8 cellular contexts compared by ENCODE assay signal in the genomic region with DNA sequence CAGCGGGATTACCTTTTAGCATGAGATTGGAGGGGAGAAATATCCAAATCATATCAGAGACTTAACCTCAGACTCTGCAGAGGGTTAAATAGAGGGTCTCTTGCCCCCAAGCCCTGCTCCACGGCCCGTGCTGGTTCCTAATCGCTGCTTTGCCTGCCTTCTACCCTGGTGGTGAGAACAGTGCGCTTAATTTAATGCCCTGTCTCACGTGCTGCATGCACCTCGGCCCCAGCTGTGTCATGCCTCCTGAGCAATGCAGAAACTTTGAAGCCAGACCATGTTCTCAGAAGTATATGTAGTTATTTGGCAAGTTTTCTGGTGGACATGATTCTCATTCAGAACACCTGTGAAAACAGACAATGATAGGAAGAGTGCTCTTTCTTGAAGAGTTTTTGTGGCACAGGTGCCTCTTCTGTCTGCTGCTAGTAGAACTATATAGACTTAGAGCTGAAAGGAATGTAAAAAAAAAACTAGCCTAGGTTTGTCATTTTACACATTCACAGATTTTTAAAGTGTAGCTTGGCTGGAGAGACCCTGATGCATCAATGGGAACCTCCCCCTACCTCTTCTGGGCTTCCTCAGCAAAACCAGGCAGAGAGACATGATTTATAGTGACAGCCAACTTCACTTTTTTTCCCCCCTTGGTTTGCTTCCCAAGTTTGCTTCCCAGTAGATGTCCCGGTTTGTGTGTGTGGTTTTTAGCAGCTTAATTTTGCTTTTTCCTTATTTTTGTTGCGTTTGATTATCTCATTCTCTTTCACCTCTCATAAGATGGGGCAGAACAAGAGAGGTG.
DNase-seq lines count a peak whose midpoint lies in the region; ATAC-seq and TF ChIP-seq lines count a peak whose summit lies in the region.

No MANE protein-coding gene starts in this region.

- peaks cover 32% of the 10 kb centered on the region for H3K36me3 Mint-ChIP-seq in nephron progenitor cell (ENCODE audit: low read depth)

- H3K4me1 Mint-ChIP-seq in nephron progenitor cell = peaks cover 51% of the 10 kb centered on the region

- TF ChIP-seq CTCF in choroid plexus epithelial cell (conservative IDR thresholded peaks at IDR 0.05; ENCODE audit: low read depth, low read length) = peak; percentile 25
- no peak for TF ChIP-seq CTCF in nephron progenitor cell (IDR thresholded peaks at IDR 0.05)

- H3K27me3 Mint-ChIP-seq in nephron progenitor cell (ENCODE audit: low read depth, poor library complexity) = peaks cover 3% of the 10 kb centered on the region

- DNase-seq in ELF-1 (ENCODE audit: low read depth, low spot score) (peak; percentile 44), T-helper 9 cell (peak; percentile 32), choroid plexus epithelial cell (ENCODE audit: low read depth) (peak; percentile 39), nephron progenitor cell (peak; percentile 7), iPS-NIHi7 (ENCODE audit: extremely low spot score) (no peak), anterior cingulate cortex (lab: John Stamatoyannopoulos, UW) (no peak)

- H3K4me3 Mint-ChIP-seq in nephron progenitor cell = peak overlapping the region; percentile 94

- ATAC-seq in GM19438 (IDR thresholded peaks at IDR 0.05; ENCODE audit: low read depth, unreplicated experiment) (peak; percentile 19), HG03457 (IDR thresholded peaks at IDR 0.05; ENCODE audit: unreplicated experiment) (peak; percentile 28)

- no peak overlapping the region for H3K27ac Mint-ChIP-seq in nephron progenitor cell

- H3K4me3 ChIP-seq in choroid plexus epithelial cell (ENCODE audit: low read depth, low read length) = peak overlapping the region; percentile 91

- peaks cover 5% of the 10 kb centered on the region for H3K9me3 Mint-ChIP-seq in nephron progenitor cell

Comparison
In these comparisons a context has a peak if more than half of its experiments do, and no peak if none do; other contexts are left out.
1. DNase-seq: peak in ELF-1 (single experiment), T-helper 9 cell (single experiment), choroid plexus epithelial cell (single experiment) and nephron progenitor cell (single experiment); none in iPS-NIHi7 (single experiment) and anterior cingulate cortex (0 of 58).